In the genomic region with DNA sequence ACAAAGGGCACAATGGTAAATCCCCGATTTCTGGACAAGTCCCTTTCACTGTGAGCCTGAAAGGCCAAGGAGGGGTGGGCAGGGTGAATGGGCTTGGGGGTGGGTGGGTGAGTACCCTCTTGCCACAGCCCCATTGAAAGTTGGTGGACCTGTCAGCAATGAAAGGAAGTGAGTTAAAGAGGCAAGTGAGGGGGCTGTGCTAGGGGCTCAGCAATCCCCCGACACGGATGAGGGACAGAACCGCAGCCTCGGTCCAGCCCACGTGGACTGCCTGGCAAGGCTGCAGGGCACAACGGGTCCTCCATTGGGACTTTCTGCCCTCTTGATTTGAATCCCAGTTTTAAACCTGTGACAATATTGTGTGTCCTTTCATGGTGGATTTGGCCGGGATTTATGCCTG, we compare ENCODE assay signal across 23 cellular contexts.
DNase-seq lines count a peak whose midpoint lies in the region; ATAC-seq and FAIRE-seq lines count a peak whose summit lies in the region.
"Had no signal": no experiment of that assay in that cellular context is flagged by ENCODE, and none has a peak within 500 bp of the region (broad histone marks: within the 10 kb centered on the region; RNA-seq: fewer than 3 reads in every experiment).

No MANE protein-coding gene starts in this region.

- ATAC-seq in left ventricle myocardium superior: no peak
- ATAC-seq in sciatic nerve: no peak
- ATAC-seq: Panc1 had no signal

- intact Hi-C loops in cardiac septum (cut with DNase I) (no loop called here), left ventricle myocardium superior (cut with micrococcal nuclease) (no loop called here), sciatic nerve (cut with DNase I) (no loop called here)

- FAIRE-seq in HTR-8/SVneo (lab: Jason Lieb, UNC): no peak
- FAIRE-seq: A204.1, D721Med, GM18507 had no signal

- DNase-seq in cardiac septum (ENCODE audit: low spot score) (peak; percentile 68), left ventricle myocardium superior (no peak), islet precursor cell (peak; percentile 32), sciatic nerve (ENCODE audit: low spot score) (peak; percentile 36), cerebellum (ENCODE audit: low spot score) (no peak), HTR-8/SVneo (ENCODE audit: insufficient read length, low spot score) (no peak), Ammon's horn (ENCODE audit: low spot score) (no peak)
- DNase-seq: CD4-positive, alpha-beta T cell; GM23248; H7; IMR-90; KG1; NCI-H1048; NCI-H1417; NCI-H1694 treated with DMSO at 0.1 percent for 48 hours; NCI-H2081; NCI-H2227 treated with DMSO at 0.1 percent for 48 hours; NCI-H526 treated with DMSO at 0.1 percent for 48 hours; SIG-M5 had no signal

Comparison
In these comparisons a context has a peak if more than half of its experiments do, and no peak if none do; other contexts are left out.
1. DNase-seq: peak in cardiac septum (single experiment), islet precursor cell (single experiment) and sciatic nerve (single experiment); none in left ventricle myocardium superior (single experiment), cerebellum (single experiment), HTR-8/SVneo (single experiment) and Ammon's horn (single experiment).